8 cellular contexts compared by ENCODE assay signal in genomic region chr9:76458903-76459690, GRCh38. TPM values are rescaled to one million over a fixed set of nuclear protein-coding genes. Genes with fewer than 3 reads are reported as not detected.
DNase-seq lines count a peak whose midpoint lies in the region; ATAC-seq and TF ChIP-seq lines count a peak whose summit lies in the region.

TSS of gene GCNT1 (plus strand) at chr9:76459182. CDS start at chr9:76502382, 43,200 bp downstream.

- H3K27ac ChIP-seq in Panc1 (ENCODE audit: low read length): no peak within 1 kb of the TSS
- H3K27ac ChIP-seq in esophagus squamous epithelium: peak within 1 kb of the TSS; percentile 40 to 74 (median 56)

- H3K27ac Mint-ChIP-seq in naive B cell: peak within 1 kb of the TSS; percentile 16 to 95 (median 86)
- peak within 1 kb of the TSS; percentile 8 for H3K27ac Mint-ChIP-seq in stimulated activated memory B cell treated with anti-CD40 and anti-IgM and Interleukin-4, amounts not matched to agents 10 μg/mL and 1 μg/mL and 100 μg/mL, for 72 hours

- no peaks in the 10 kb centered on the region for H3K27me3 Mint-ChIP-seq in naive B cell
- peaks cover 16% of the 10 kb centered on the region for H3K27me3 Mint-ChIP-seq in stimulated activated memory B cell treated with anti-CD40 and anti-IgM and Interleukin-4, amounts not matched to agents 10 μg/mL and 1 μg/mL and 100 μg/mL, for 72 hours

- intact Hi-C loops in Panc1 (cut with micrococcal nuclease; ENCODE audit: unreplicated experiment) (no loop called here), esophagus squamous epithelium (cut with DNase I) (no loop called here)

- peak in 2 of 4 donors; percentile 41 to 79 for TF ChIP-seq POLR2A in esophagus squamous epithelium (IDR thresholded peaks at IDR 0.05)

- ATAC-seq in GM21619 (IDR thresholded peaks at IDR 0.05; ENCODE audit: unreplicated experiment) (peak; percentile 82), Panc1 (peak; percentile 98), naive B cell (ENCODE audit: low read depth in 2 of 2) (peak; percentile 88 to 90)
- peak; percentile 97 for ATAC-seq in stimulated activated memory B cell treated with anti-CD40 and anti-IgM and Interleukin-4, amounts not matched to agents 10 μg/mL and 1 μg/mL and 100 μg/mL, for 72 hours

- 4 to 7% methylated on average over 5 to 12 of the region's 65 CpGs for WGBS in esophagus squamous epithelium, 2 donors

- peak within 1 kb of the TSS; percentile 86 to 99 (median 98) for H3K4me3 Mint-ChIP-seq in naive B cell
- peak within 1 kb of the TSS; percentile 84 for H3K4me3 Mint-ChIP-seq in stimulated activated memory B cell treated with anti-CD40 and anti-IgM and Interleukin-4, amounts not matched to agents 10 μg/mL and 1 μg/mL and 100 μg/mL, for 72 hours

- CTCF ChIA-PET in Panc1 (lab: Charles Lee): no interaction called here

- H3K27me3 ChIP-seq in Panc1 (ENCODE audit: control insufficient read depth, insufficient read depth, low read length) (no peaks in the 10 kb centered on the region; the same call in 1 of the 2 replicates), esophagus squamous epithelium (no peaks in the 10 kb centered on the region)

- BruUV-seq in Panc1 (replicated peaks; lab: Mats Ljungman, UMichigan): no TSS peak

- peak; percentile 72 for TF ChIP-seq RAD21 in Ishikawa (IDR thresholded peaks at IDR 0.05; ENCODE audit: low read depth)

- TF ChIP-seq EP300 in Ishikawa (IDR thresholded peaks at IDR 0.05; ENCODE audit: borderline replicate concordance): no peak; the same call in 1 of the 2 replicates

- peaks cover 0 to 3% (median 0%) of the 10 kb centered on the region in 7 donors for H3K9me3 Mint-ChIP-seq in naive B cell
- no peaks in the 10 kb centered on the region for H3K9me3 Mint-ChIP-seq in stimulated activated memory B cell treated with anti-CD40 and anti-IgM and Interleukin-4, amounts not matched to agents 10 μg/mL and 1 μg/mL and 100 μg/mL, for 72 hours

- H3K36me3 ChIP-seq in Panc1 (ENCODE audit: control insufficient read depth, insufficient read depth, low read length) (peaks cover 3% of the 10 kb centered on the region; the same call in 1 of the 2 replicates), esophagus squamous epithelium (no peaks in the 10 kb centered on the region)

- TF ChIP-seq CTCF in Panc1 (IDR thresholded peaks at IDR 0.05) (peak; percentile 54), esophagus squamous epithelium (IDR thresholded peaks at IDR 0.05) (peak; percentile 13 to 42 (median 32))

- in situ Hi-C loops in Panc1 (cut with HindIII; ENCODE audit: low pct_unique_long_range_greater_than_20kb, low sequenced_read_pairs): no loop called here

- H3K4me3 ChIP-seq in Panc1 (ENCODE audit: low read depth in 2 of 2, low read length in 2 of 2): peak within 1 kb of the TSS; percentile 44 to 57
- H3K4me3 ChIP-seq in esophagus squamous epithelium: peak within 1 kb of the TSS; percentile 53 to 83 (median 74)

- POLR2A ChIA-PET in Panc1 (lab: Charles Lee): interaction anchor here (0.6 kb wide), 1 partner anchor 10 kb away, joined by 5 read pairs; no protein-coding TSS in a partner anchor

- H3K9me3 ChIP-seq in Panc1 (ENCODE audit: control insufficient read depth, insufficient read depth, low read depth, low read length): no peaks in the 10 kb centered on the region
- H3K9me3 ChIP-seq in esophagus squamous epithelium: no peaks in the 10 kb centered on the region

- DNase-seq in DMS53 treated with DMSO at 0.1 percent for 48 hours (lab: John Stamatoyannopoulos, UW; ENCODE audit: unreplicated experiment): peak; percentile 52
- DNase-seq in Panc1 (ENCODE audit: low read depth, low spot score): no peak
- peak; percentile 95 to 97 for DNase-seq in activated T-cell treated with anti-CD3 and anti-CD28 coated beads, Interleukin-2, amount 50 U/mL, for 48 hours
- peak; percentile 38 for DNase-seq in esophagus squamous epithelium (lab: John Stamatoyannopoulos, UW)
- DNase-seq in naive B cell: peak; percentile 98

- peaks cover 0 to 3% of the 10 kb centered on the region in 2 donors for H3K36me3 Mint-ChIP-seq in naive B cell
- H3K36me3 Mint-ChIP-seq in stimulated activated memory B cell treated with anti-CD40 and anti-IgM and Interleukin-4, amounts not matched to agents 10 μg/mL and 1 μg/mL and 100 μg/mL, for 72 hours: no peaks in the 10 kb centered on the region

- peaks cover 27 to 59% (median 46%) of the 10 kb centered on the region in 3 donors for H3K4me1 Mint-ChIP-seq in naive B cell
- H3K4me1 Mint-ChIP-seq in stimulated activated memory B cell treated with anti-CD40 and anti-IgM and Interleukin-4, amounts not matched to agents 10 μg/mL and 1 μg/mL and 100 μg/mL, for 72 hours: peaks cover 29% of the 10 kb centered on the region

- H3K4me1 ChIP-seq in Panc1 (ENCODE audit: control insufficient read depth, insufficient read depth, low read length) (peaks cover 5% of the 10 kb centered on the region; the same call in 1 of the 2 replicates), esophagus squamous epithelium (peaks cover 0 to 41% (median 9%) of the 10 kb centered on the region in 3 donors)

TF ChIP-seq in Ishikawa, 13 proteins besides CTCF, POLR2A, EP300 and RAD21:
- TF ChIP-seq REST (IDR thresholded peaks at IDR 0.05; ENCODE audit: low read depth) (no peak), USF1 (IDR thresholded peaks at IDR 0.05) (no peak), YY1 (IDR thresholded peaks at IDR 0.05; ENCODE audit: low read depth) (no peak), CEBPB (IDR thresholded peaks at IDR 0.05) (no peak), ZBTB7A (IDR thresholded peaks at IDR 0.05; ENCODE audit: low read depth) (no peak), TEAD4 (IDR thresholded peaks at IDR 0.05) (peak; percentile 11; the same call in 1 of the 2 replicates), TCF12 (IDR thresholded peaks at IDR 0.05; ENCODE audit: low read depth) (no peak), FOXM1 (IDR thresholded peaks at IDR 0.05; ENCODE audit: borderline replicate concordance, low read depth) (no peak), MAX (IDR thresholded peaks at IDR 0.05) (peak; percentile 95), NFIC (IDR thresholded peaks at IDR 0.05) (0 out of 2 replicates have a peak, but pooled peaks have one; percentile 17), TAF1 (IDR thresholded peaks at IDR 0.05; ENCODE audit: low read depth) (peak; percentile 73; the same call in 1 of the 2 replicates), EGR1 (IDR thresholded peaks at IDR 0.05) (peak; percentile 35; the same call in 1 of the 2 replicates), CREB1 (IDR thresholded peaks at IDR 0.05; ENCODE audit: low read depth) (0 out of 2 replicates have a peak, but pooled peaks have one; percentile 27)

RNA-seq across cellular contexts. Expression of gene GCNT1, which starts in this region (rescaled TPM):
- 0.28 TPM for total RNA-seq in Panc1 (2021; ENCODE audit: unreplicated experiment)
- 0.16 TPM for polyA plus RNA-seq in Panc1 (2012; ENCODE audit: insufficient read length)
- total RNA-seq in esophagus squamous epithelium: 1 to 10 TPM; 1.1 to 4.8 (median 3.0) TPM
- 100 to 1,000 TPM in 1 of 6 donors, 10 to 100 TPM in 5; 60.2 to 135 (median 78.5) TPM for polyA plus RNA-seq in naive B cell (ENCODE audit: low read depth in 6 of 6)

Comparison
In these comparisons a context has a peak if more than half of its experiments do, and no peak if none do; other contexts are left out.
1. Peak in ATAC-seq and H3K4me3 ChIP-seq in Panc1; RNA of the gene not detected or under 1 TPM.